17 cellular contexts compared by ENCODE assay signal in genomic region chr2:232097758-232098157, GRCh38.
"Had no signal": no experiment of that assay in that cellular context is flagged by ENCODE, and none has a peak within 500 bp of the region (broad histone marks: within the 10 kb centered on the region; RNA-seq: fewer than 3 reads in every experiment).

No MANE protein-coding gene starts in this region.

- H3K27me3 Mint-ChIP-seq: naive B cell, type B pancreatic cell had no signal

- H3K4me3 ChIP-seq: dorsolateral prefrontal cortex, heart left ventricle, sigmoid colon, skin epidermis, thyroid gland had no signal

- H3K9me3 ChIP-seq: neutrophil, thyroid gland had no signal

- H3K4me3 Mint-ChIP-seq: type B pancreatic cell had no signal

- H3K36me3 ChIP-seq: neutrophil, thyroid gland had no signal

- DNase-seq: cortex of kidney; dorsolateral prefrontal cortex; effector CD8-positive, alpha-beta T cell; foreskin melanocyte; heart left ventricle; hippocampal formation; kidney glomerular epithelial cell; mesendoderm; naive B cell; sigmoid colon; stimulated activated CD4-positive, alpha-beta T cell treated with anti-CD3 and anti-CD28 coated beads, Interleukin-2, amount 100 ng/mL, for 24 hours; stimulated activated CD4-positive, alpha-beta T cell treated with anti-CD3 and anti-CD28 coated beads, Interleukin-4, amount 100 ng/mL, for 4 hours; stimulated activated naive CD4-positive, alpha-beta T cell treated with Interleukin-2 at 50 U/mL for 16 hours; thyroid gland had no signal

- ATAC-seq: heart left ventricle had no signal

- H3K27ac Mint-ChIP-seq: naive B cell, type B pancreatic cell had no signal

- H3K4me1 ChIP-seq: heart left ventricle had no signal

- H3K27me3 ChIP-seq: dorsolateral prefrontal cortex, heart left ventricle, neutrophil, sigmoid colon, thyroid gland had no signal
